20 cellular contexts compared by ENCODE assay signal in genomic region chr11:34811858-34812257, GRCh38.
DNase-seq lines count a peak whose midpoint lies in the region; ATAC-seq, FAIRE-seq and TF ChIP-seq lines count a peak whose summit lies in the region.
"Had no signal": no experiment of that assay in that cellular context is flagged by ENCODE, and none has a peak within 500 bp of the region (broad histone marks: within the 10 kb centered on the region; RNA-seq: fewer than 3 reads in every experiment).

No MANE protein-coding gene starts in this region.

- POLR2A ChIA-PET in K562 (lab: Yijun Ruan, JAX): interaction anchor here (0.9 kb wide), 1 partner anchor 14 kb away, joined by 3 read pairs; no protein-coding TSS in a partner anchor

- no peak overlapping the region for H2BK120ac ChIP-seq in trophoblast cell (ENCODE audit: insufficient read depth, low read length, poor library complexity)

- H2AFZ ChIP-seq in K562 (ENCODE audit: low read depth, low read length) (no peak overlapping the region), trophoblast cell (ENCODE audit: insufficient read depth, low read length, poor library complexity) (no peak overlapping the region)

- ATAC-seq in K562 (no peak), left colon (peak; percentile 71)
- ATAC-seq: A549; CD8-positive, alpha-beta T cell had no signal

- CTCF ChIA-PET in K562 (lab: Yijun Ruan, JAX; ENCODE audit: low intra/inter-chr PET ratio): no interaction called here

- H3K36me3 ChIP-seq in K562 (ENCODE audit: control insufficient read depth, insufficient read depth, low read length) (peaks cover 5% of the 10 kb centered on the region), transverse colon (no peaks in the 10 kb centered on the region), trophoblast cell (ENCODE audit: control insufficient read depth in 1 of 2, insufficient read depth in 2 of 2, low read length in 2 of 2) (no peaks in the 10 kb centered on the region)
- H3K36me3 ChIP-seq: BLaER1 treated with 17β-estradiol and CSF1 and Interleukin-3, amounts not matched to agents 10 nM and 100 nM had no signal

- TF ChIP-seq RAD21 in K562 (CRISPR knock-in tag; conservative IDR thresholded peaks at IDR 0.05 in 1 of 2, IDR thresholded peaks at IDR 0.05 in 1 of 2): no peak

- no peak overlapping the region for H3K18ac ChIP-seq in trophoblast cell (ENCODE audit: low read length)

- H3K27me3 ChIP-seq in K562 (ENCODE audit: control insufficient read depth in 2 of 2, insufficient read depth in 2 of 2, low read length in 2 of 2) (no peaks in the 10 kb centered on the region), transverse colon (no peaks in the 10 kb centered on the region), trophoblast cell (ENCODE audit: insufficient read depth, low read length) (no peaks in the 10 kb centered on the region)
- H3K27me3 ChIP-seq: BLaER1 treated with 17β-estradiol and CSF1 and Interleukin-3, amounts not matched to agents 10 nM and 100 nM had no signal

- H4K20me1 ChIP-seq in K562 (replicated peaks; ENCODE audit: control insufficient read depth, insufficient read depth, low read length): no peaks in the 10 kb centered on the region
- H4K20me1 ChIP-seq: BLaER1 treated with 17β-estradiol and CSF1 and Interleukin-3, amounts not matched to agents 10 nM and 100 nM had no signal

- no peak overlapping the region for H4K12ac ChIP-seq in trophoblast cell (ENCODE audit: low read depth, low read length)

- intact Hi-C loops in K562 (cut with micrococcal nuclease): no loop called here
- intact Hi-C loops in left colon (cut with DNase I, micrococcal nuclease): no loop called here
- intact Hi-C loops in transverse colon (cut with DNase I; ENCODE audit: low total_unique reads): no loop called here

- FAIRE-seq in K562 (lab: Jason Lieb, UNC): no peak
- FAIRE-seq: A549, D721Med, G401.6, GM12891, GM19239 had no signal

- H3K23ac ChIP-seq in trophoblast cell (ENCODE audit: low read length): no peak overlapping the region

- DNase-seq in K562 (ENCODE audit: extremely low read depth in 1 of 4, low spot score in 3 of 4) (no peak), left colon (no peak), transverse colon (no peak), trophoblast cell (no peak), NCI-H524 (lab: John Stamatoyannopoulos, UW) (no peak)
- DNase-seq: AML-193; Caco-2; Calu3; CD4-positive, alpha-beta T cell; CD8-positive, alpha-beta T cell; DMS79 treated with DMSO at 0.1 percent for 48 hours; GF-D8 had no signal

- in situ Hi-C loops in K562 (cut with MboI): no loop called here
- in situ Hi-C loops in transverse colon (cut with MboI; ENCODE audit: low pct_ligation_motif_present in 1 of 4, low pct_unique_long_range_greater_than_20kb in 1 of 4, low sequenced_read_pairs in 3 of 4): no loop called here

- no peaks in the 10 kb centered on the region for H3K79me1 ChIP-seq in trophoblast cell (ENCODE audit: low read length)

- H3K4ac ChIP-seq in trophoblast cell (ENCODE audit: low read depth, low read length): no peak overlapping the region

- no peak overlapping the region for H2BK5ac ChIP-seq in trophoblast cell (ENCODE audit: low read depth, low read length, poor library complexity)

- TF ChIP-seq CTCF in K562 (IDR thresholded peaks at IDR 0.05 in 2 of 3, conservative IDR thresholded peaks at IDR 0.05 in 1 of 3; ENCODE audit: insufficient read depth in 2 of 3, low read depth in 1 of 3, low read length in 3 of 3) (no peak), transverse colon (IDR thresholded peaks at IDR 0.05) (no peak)

- H3K4me3 ChIP-seq in K562: no peak overlapping the region
- H3K4me3 ChIP-seq in transverse colon: no peak overlapping the region
- no peak overlapping the region for H3K4me3 ChIP-seq in trophoblast cell (ENCODE audit: low read depth, low read length)
- H3K4me3 ChIP-seq: A549; BLaER1 treated with 17β-estradiol and CSF1 and Interleukin-3, amounts not matched to agents 10 nM and 100 nM had no signal

- H3K9ac ChIP-seq in K562 (ENCODE audit: insufficient read depth in 1 of 2, low read depth in 2 of 2, low read length in 2 of 2): no peak overlapping the region
- no peak overlapping the region for H3K9ac ChIP-seq in trophoblast cell (ENCODE audit: low read length)
- H3K9ac ChIP-seq: BLaER1 treated with 17β-estradiol and CSF1 and Interleukin-3, amounts not matched to agents 10 nM and 100 nM had no signal

- BruUV-seq in K562 (replicated peaks; lab: Mats Ljungman, UMichigan): no TSS peak

- no peaks in the 10 kb centered on the region for H3K79me2 ChIP-seq in K562 (ENCODE audit: control insufficient read depth, insufficient read depth, low read length)
- no peaks in the 10 kb centered on the region for H3K79me2 ChIP-seq in trophoblast cell (ENCODE audit: control insufficient read depth, insufficient read depth, low read length, poor library complexity)

- H3K9me1 ChIP-seq in K562 (ENCODE audit: control insufficient read depth, insufficient read depth, low read length): no peaks in the 10 kb centered on the region

- no peak overlapping the region for H4K8ac ChIP-seq in trophoblast cell (ENCODE audit: low read depth, low read length)

- 93% methylated on average over 3 of the region's 3 CpGs for WGBS in K562 (ENCODE audit: insufficient coverage, low coverage, missing lambda C conversion rate)
- 48 to 51% methylated on average over 3 of the region's 3 CpGs for WGBS in transverse colon (ENCODE audit: low coverage in 1 of 2), 2 donors
- WGBS in trophoblast cell (ENCODE audit: extremely low coverage, insufficient coverage, insufficient read length): no CpG with 5 or more reads among the region's 3 CpGs

- no peak overlapping the region for H3K27ac ChIP-seq in K562 (ENCODE audit: extremely low read depth, low read depth, low read length)
- H3K27ac ChIP-seq in transverse colon: peak overlapping the region; percentile 14 to 67 (median 54)
- H3K27ac ChIP-seq in trophoblast cell (ENCODE audit: low read depth, low read length): no peak overlapping the region
- H3K27ac ChIP-seq: 22Rv1; A549; BLaER1 treated with 17β-estradiol and CSF1 and Interleukin-3, amounts not matched to agents 10 nM and 100 nM; C4-2B had no signal

- no peak overlapping the region for H2AK5ac ChIP-seq in trophoblast cell (ENCODE audit: low read length)

- H4K91ac ChIP-seq in trophoblast cell (ENCODE audit: low read depth, low read length): no peak overlapping the region

- H2BK12ac ChIP-seq in trophoblast cell (ENCODE audit: low read length): no peak overlapping the region

- H3K4me2 ChIP-seq in K562 (ENCODE audit: insufficient read depth, low read length) (no peak overlapping the region), trophoblast cell (ENCODE audit: low read length) (no peak overlapping the region)
- H3K4me2 ChIP-seq: A549; BLaER1 treated with 17β-estradiol and CSF1 and Interleukin-3, amounts not matched to agents 10 nM and 100 nM had no signal

- H3K9me3 ChIP-seq in K562 (replicated peaks; ENCODE audit: control insufficient read depth, insufficient read depth, low read depth, low read length): peaks cover 33% of the 10 kb centered on the region
- peaks cover 10 to 11% of the 10 kb centered on the region in 2 donors for H3K9me3 ChIP-seq in transverse colon
- no peaks in the 10 kb centered on the region for H3K9me3 ChIP-seq in trophoblast cell (ENCODE audit: insufficient read depth, low read depth, low read length)
- H3K9me3 ChIP-seq: Caco-2 had no signal

- TF ChIP-seq EP300 in K562 (IDR thresholded peaks at IDR 0.05; ENCODE audit: low read length) (no peak), transverse colon (IDR thresholded peaks at IDR 0.05; ENCODE audit: low read depth) (no peak)

- H3K4me1 ChIP-seq in K562 (replicated peaks in 1 of 2; ENCODE audit: control insufficient read depth in 2 of 2, insufficient read depth in 2 of 2, low read length in 2 of 2) (peaks cover 3 to 20% of the 10 kb centered on the region in 2 experiments; a peak in 4 of 5 replicates), transverse colon (peaks cover 0 to 30% (median 10%) of the 10 kb centered on the region in 4 donors), trophoblast cell (ENCODE audit: control insufficient read depth in 1 of 2, insufficient read depth in 2 of 2, low read length in 2 of 2) (no peaks in the 10 kb centered on the region)
- H3K4me1 ChIP-seq: A549, Caco-2 had no signal

- TF ChIP-seq POLR2A in K562 (conservative IDR thresholded peaks at IDR 0.05) (no peak), transverse colon (IDR thresholded peaks at IDR 0.05) (no peak)

- H3K14ac ChIP-seq in trophoblast cell (ENCODE audit: low read length): no peak overlapping the region

TF ChIP-seq in K562, 482 proteins besides CTCF, POLR2A, EP300 and RAD21:
- TF ChIP-seq SPI1 (IDR thresholded peaks at IDR 0.05; ENCODE audit: borderline replicate concordance, low read depth, low read length) (no peak), DMBX1 (CRISPR knock-in tag; IDR thresholded peaks at IDR 0.05; ENCODE audit: borderline replicate concordance) (0 out of 2 replicates have a peak, but pooled peaks have one; percentile 21)

Comparison
In these comparisons a context has a peak if more than half of its experiments do, and no peak if none do; other contexts are left out.
1. H3K27ac ChIP-seq: peak in transverse colon (4 of 4); none in K562 (single experiment) and trophoblast cell (single experiment).